1 cellular context compared by ENCODE assay signal in genomic region chr17:2177235-2177811, GRCh38.
TF ChIP-seq lines count a peak whose summit lies in the region.

No MANE protein-coding gene starts in this region.

TF ChIP-seq in HepG2, 621 proteins besides CTCF, POLR2A, EP300 and RAD21 (continued from another document and continues in another):
- TF ChIP-seq ZNF274 (CRISPR knock-in tag; IDR thresholded peaks at IDR 0.05), result no peak
- no peak for TF ChIP-seq E2F1 (CRISPR knock-in tag; IDR thresholded peaks at IDR 0.05)
- TF ChIP-seq FOXO4 (CRISPR knock-in tag; conservative IDR thresholded peaks at IDR 0.05), result no peak
- peak; percentile 62 for TF ChIP-seq PATZ1 (CRISPR knock-in tag; IDR thresholded peaks at IDR 0.05)
- TF ChIP-seq SOX5 (CRISPR knock-in tag; IDR thresholded peaks at IDR 0.05; ENCODE audit: borderline replicate concordance), result peak; percentile 74
- no peak for TF ChIP-seq SP2 (CRISPR knock-in tag; IDR thresholded peaks at IDR 0.05)
- no peak for TF ChIP-seq ZNF234 (CRISPR knock-in tag; conservative IDR thresholded peaks at IDR 0.05)
- TF ChIP-seq ZNF180 (CRISPR knock-in tag; IDR thresholded peaks at IDR 0.05; ENCODE audit: borderline replicate concordance, low read depth), result no peak
- TF ChIP-seq GABPA (IDR thresholded peaks at IDR 0.05; ENCODE audit: low read depth, low read length), result no peak
- peak; percentile 34; the same call in 1 of the 2 replicates for TF ChIP-seq GABPA (CRISPR knock-in tag; IDR thresholded peaks at IDR 0.05; ENCODE audit: low read depth)
- no peak for TF ChIP-seq ZSCAN25 (CRISPR knock-in tag; IDR thresholded peaks at IDR 0.05)
- TF ChIP-seq RXRB (CRISPR knock-in tag; IDR thresholded peaks at IDR 0.05; ENCODE audit: borderline replicate concordance), result peak; percentile 92
- TF ChIP-seq HNF4A (CRISPR knock-in tag; IDR thresholded peaks at IDR 0.05), result no peak
- no peak for TF ChIP-seq NFYB (CRISPR knock-in tag; IDR thresholded peaks at IDR 0.05)
- no peak for TF ChIP-seq FOXA1 (IDR thresholded peaks at IDR 0.05)
- TF ChIP-seq FOXA1 (CRISPR knock-in tag; IDR thresholded peaks at IDR 0.05), result peak; percentile 57; the same call in 1 of the 2 replicates
- TF ChIP-seq MXD3 (CRISPR knock-in tag; IDR thresholded peaks at IDR 0.05), result no peak
- no peak for TF ChIP-seq RORA (CRISPR knock-in tag; IDR thresholded peaks at IDR 0.05)
- TF ChIP-seq PRDM15 (CRISPR knock-in tag; IDR thresholded peaks at IDR 0.05), result no peak
- TF ChIP-seq MIER2 (CRISPR knock-in tag; IDR thresholded peaks at IDR 0.05), result no peak
- no peak for TF ChIP-seq ETS1 (CRISPR knock-in tag; IDR thresholded peaks at IDR 0.05)
- 0 out of 2 replicates have a peak, but pooled peaks have one; percentile 11 for TF ChIP-seq NR2F6 (IDR thresholded peaks at IDR 0.05)
- TF ChIP-seq NR2F6 (CRISPR knock-in tag; IDR thresholded peaks at IDR 0.05), result 0 out of 2 replicates have a peak, but pooled peaks have one; percentile 41
- no peak for TF ChIP-seq HDAC6 (IDR thresholded peaks at IDR 0.05; ENCODE audit: low read depth, low read length)
- peak; percentile 39; the same call in 1 of the 2 replicates for TF ChIP-seq RERE (CRISPR knock-in tag; IDR thresholded peaks at IDR 0.05; ENCODE audit: low read depth)
- no peak for TF ChIP-seq STAT6 (CRISPR knock-in tag; IDR thresholded peaks at IDR 0.05; ENCODE audit: borderline replicate concordance)
- TF ChIP-seq FOXP1 (IDR thresholded peaks at IDR 0.05), result no peak
- TF ChIP-seq FOXP1 (CRISPR knock-in tag; IDR thresholded peaks at IDR 0.05), result peak; percentile 15; the same call in 1 of the 2 replicates
- peak; percentile 25; the same call in 1 of the 2 replicates for TF ChIP-seq ERF (CRISPR knock-in tag; IDR thresholded peaks at IDR 0.05)
- no peak for TF ChIP-seq ZNF205 (CRISPR knock-in tag; IDR thresholded peaks at IDR 0.05)
- TF ChIP-seq TBX2 (CRISPR knock-in tag; IDR thresholded peaks at IDR 0.05; ENCODE audit: borderline replicate concordance), result peak; percentile 45
- TF ChIP-seq GZF1 (CRISPR knock-in tag; IDR thresholded peaks at IDR 0.05), result no peak
- no peak for TF ChIP-seq KDM4B (CRISPR knock-in tag; IDR thresholded peaks at IDR 0.05)
- TF ChIP-seq FOXP4 (CRISPR knock-in tag; IDR thresholded peaks at IDR 0.05), result peak; percentile 40
- TF ChIP-seq HOMEZ (CRISPR knock-in tag; IDR thresholded peaks at IDR 0.05; ENCODE audit: low read depth), result 0 out of 2 replicates have a peak, but pooled peaks have one; percentile 10
- TF ChIP-seq BCL6 (CRISPR knock-in tag; IDR thresholded peaks at IDR 0.05), result peak; percentile 79
